In genomic region chr17:14664511-14664910, GRCh38 we compare ENCODE assay signal across 18 cellular contexts.
DNase-seq lines count a peak whose midpoint lies in the region; ATAC-seq and TF ChIP-seq lines count a peak whose summit lies in the region.
"Had no signal": no experiment of that assay in that cellular context is flagged by ENCODE, and none has a peak within 500 bp of the region (broad histone marks: within the 10 kb centered on the region; RNA-seq: fewer than 3 reads in every experiment).

No MANE protein-coding gene starts in this region.

- no peaks in the 10 kb centered on the region for H3K36me3 ChIP-seq in GM23338 (ENCODE audit: insufficient read depth)
- no peaks in the 10 kb centered on the region for H3K36me3 ChIP-seq in OCI-LY7 (ENCODE audit: insufficient read depth, low read length)
- no peaks in the 10 kb centered on the region for H3K36me3 ChIP-seq in mesendoderm (ENCODE audit: control insufficient read depth, insufficient read depth, low read length)
- H3K36me3 ChIP-seq: BLaER1 treated with 17β-estradiol and CSF1 and Interleukin-3, amounts not matched to agents 10 nM and 100 nM had no signal

- intact Hi-C loops in OCI-LY7 (cut with micrococcal nuclease; ENCODE audit: unreplicated experiment): no loop called here
- intact Hi-C loops in posterior cingulate gyrus (cut with DNase I): no loop called here

- H4K5ac ChIP-seq in mesendoderm (ENCODE audit: low read length): no peak overlapping the region

- no peak overlapping the region for H3K18ac ChIP-seq in mesendoderm (ENCODE audit: low read length)

- H3K79me2 ChIP-seq in GM23338 (replicated peaks; ENCODE audit: insufficient read depth): no peaks in the 10 kb centered on the region
- no peaks in the 10 kb centered on the region for H3K79me2 ChIP-seq in OCI-LY7 (ENCODE audit: insufficient read depth, low read depth, low read length)
- no peaks in the 10 kb centered on the region for H3K79me2 ChIP-seq in mesendoderm (ENCODE audit: control insufficient read depth, insufficient read depth, low read length)

- H4K20me1 ChIP-seq in GM23338 (replicated peaks; ENCODE audit: insufficient read depth): no peaks in the 10 kb centered on the region
- no peaks in the 10 kb centered on the region for H4K20me1 ChIP-seq in OCI-LY7 (ENCODE audit: insufficient read depth, low read length)
- H4K20me1 ChIP-seq: BLaER1 treated with 17β-estradiol and CSF1 and Interleukin-3, amounts not matched to agents 10 nM and 100 nM had no signal

- no peak overlapping the region for H3K27ac Mint-ChIP-seq in GM23338
- H3K27ac Mint-ChIP-seq: B cell; CD8-positive, alpha-beta T cell; HFFc6 had no signal

- no CpG with 5 or more reads among the region's 4 CpGs for WGBS in mesendoderm (ENCODE audit: extremely low coverage, insufficient coverage, low lambda C conversion rate)

- H3K4ac ChIP-seq in mesendoderm (ENCODE audit: low read depth, low read length): no peak overlapping the region

- no peaks in the 10 kb centered on the region for H3K9me3 Mint-ChIP-seq in GM23338
- H3K9me3 Mint-ChIP-seq: CD8-positive, alpha-beta T cell; HFFc6 had no signal

- no peaks in the 10 kb centered on the region for H3F3A ChIP-seq in GM23338 (replicated peaks; ENCODE audit: low read depth)

- no TSS peak for BruUV-seq in OCI-LY7 (replicated peaks; lab: Mats Ljungman, UMichigan)

- H3K9ac ChIP-seq in mesendoderm (ENCODE audit: low read length): no peak overlapping the region
- H3K9ac ChIP-seq: BLaER1 treated with 17β-estradiol and CSF1 and Interleukin-3, amounts not matched to agents 10 nM and 100 nM; GM23248 had no signal

- no peak overlapping the region for H3K27ac ChIP-seq in GM23338 (ENCODE audit: low read depth)
- no peak overlapping the region for H3K27ac ChIP-seq in OCI-LY7 (ENCODE audit: low read depth, low read length, poor library complexity, severe bottlenecking)
- no peak overlapping the region for H3K27ac ChIP-seq in mesendoderm (ENCODE audit: low read depth, low read length)
- H3K27ac ChIP-seq: BLaER1 treated with 17β-estradiol and CSF1 and Interleukin-3, amounts not matched to agents 10 nM and 100 nM; GM23248; HL-60 had no signal

- ATAC-seq in GM23338: no peak
- ATAC-seq: CD8-positive, alpha-beta T cell; GM12878; HCT116 had no signal

- H3K4me3 Mint-ChIP-seq in GM23338: no peak overlapping the region
- H3K4me3 Mint-ChIP-seq: B cell; CD8-positive, alpha-beta T cell; HFFc6 had no signal

- no peaks in the 10 kb centered on the region for H3K4me1 ChIP-seq in GM23338 (ENCODE audit: insufficient read depth)
- peaks cover 29% of the 10 kb centered on the region for H3K4me1 ChIP-seq in OCI-LY7 (ENCODE audit: insufficient read depth, low read length, poor library complexity, severe bottlenecking)
- H3K4me1 ChIP-seq in mesendoderm (ENCODE audit: control insufficient read depth, low read depth, low read length): no peaks in the 10 kb centered on the region
- H3K4me1 ChIP-seq: BLaER1 treated with 17β-estradiol and CSF1 and Interleukin-3, amounts not matched to agents 10 nM and 100 nM had no signal

- CTCF ChIA-PET in OCI-LY7 (lab: Charles Lee; ENCODE audit: unreplicated experiment): no interaction called here

- H2AFZ ChIP-seq in GM23338: peak overlapping the region; percentile 8; the same call in 1 of the 2 replicates
- peak overlapping the region; percentile 25; the same call in 1 of the 2 replicates for H2AFZ ChIP-seq in OCI-LY7 (ENCODE audit: low read length)
- H2AFZ ChIP-seq: GM23248 had no signal

- peaks cover 7% of the 10 kb centered on the region; the same call in 1 of the 2 replicates for H3K9me3 ChIP-seq in OCI-LY7 (ENCODE audit: low read length)

- no peak overlapping the region for H3K56ac ChIP-seq in mesendoderm (ENCODE audit: low read length)

- H3K4me2 ChIP-seq in GM23338 (no peak overlapping the region), OCI-LY7 (ENCODE audit: low read length) (no peak overlapping the region), mesendoderm (ENCODE audit: low read length) (no peak overlapping the region)
- H3K4me2 ChIP-seq: BLaER1 treated with 17β-estradiol and CSF1 and Interleukin-3, amounts not matched to agents 10 nM and 100 nM had no signal

- peaks cover 3% of the 10 kb centered on the region for H3K27me3 Mint-ChIP-seq in GM23338 (ENCODE audit: insufficient read depth, low read depth, poor library complexity)

- POLR2A ChIA-PET in OCI-LY7 (lab: Charles Lee): no interaction called here

- peaks cover 5% of the 10 kb centered on the region; the same call in 1 of the 3 replicates for H3K4me1 Mint-ChIP-seq in GM23338
- H3K4me1 Mint-ChIP-seq: B cell had no signal

- no peaks in the 10 kb centered on the region for H3K27me3 ChIP-seq in GM23338 (ENCODE audit: insufficient read depth)
- H3K27me3 ChIP-seq in mesendoderm (ENCODE audit: insufficient read depth, low read length, poor library complexity): no peaks in the 10 kb centered on the region
- H3K27me3 ChIP-seq: BLaER1 treated with 17β-estradiol and CSF1 and Interleukin-3, amounts not matched to agents 10 nM and 100 nM had no signal

- DNase-seq in GM23338 (ENCODE audit: low spot score) (peak; percentile 53), HuH-7 (ENCODE audit: low spot score) (peak; percentile 3), OCI-LY7 (ENCODE audit: low spot score) (no peak), mesendoderm (peak; percentile 29), posterior cingulate gyrus (no peak)
- no peak for DNase-seq in activated naive CD4-positive, alpha-beta T cell (lab: John Stamatoyannopoulos, UW)
- DNase-seq in activated CD4-positive, alpha-beta T cell treated with anti-CD3 and anti-CD28 coated beads for 1 hour: no peak
- DNase-seq: Calu3; CD8-positive, alpha-beta T cell; DMS79 treated with DMSO at 0.1 percent for 48 hours; GM23248; HFFc6; IMR-90 had no signal

- H3K4me3 ChIP-seq in GM23338: no peak overlapping the region
- no peak overlapping the region for H3K4me3 ChIP-seq in OCI-LY7 (ENCODE audit: low read depth, low read length, poor library complexity, severe bottlenecking)
- H3K4me3 ChIP-seq in mesendoderm (ENCODE audit: low read length): no peak overlapping the region
- H3K4me3 ChIP-seq: BLaER1 treated with 17β-estradiol and CSF1 and Interleukin-3, amounts not matched to agents 10 nM and 100 nM; GM12878; GM23248 had no signal

- peak in 1 of 2 experiments; percentile 42; a peak in 1 of 4 replicates for TF ChIP-seq CTCF in GM23338 (conservative IDR thresholded peaks at IDR 0.05; ENCODE audit: low read depth in 2 of 2)
- 0 out of 2 replicates have a peak, but pooled peaks have one; percentile 22 for TF ChIP-seq CTCF in OCI-LY7 (conservative IDR thresholded peaks at IDR 0.05; ENCODE audit: low read length)

- H3K36me3 Mint-ChIP-seq in GM23338 (ENCODE audit: low read depth): no peaks in the 10 kb centered on the region
- H3K36me3 Mint-ChIP-seq: CD8-positive, alpha-beta T cell had no signal

- H2BK15ac ChIP-seq in mesendoderm (replicated peaks; ENCODE audit: low read depth): no peak overlapping the region

- H3K23ac ChIP-seq in mesendoderm (ENCODE audit: low read length): no peak overlapping the region

- no peak overlapping the region for H2BK5ac ChIP-seq in mesendoderm (ENCODE audit: low read length)

- H2BK120ac ChIP-seq in mesendoderm (ENCODE audit: low read depth, low read length): no peak overlapping the region

- H3K79me1 ChIP-seq in mesendoderm (ENCODE audit: low read length): no peaks in the 10 kb centered on the region

- no peak overlapping the region for H2AK5ac ChIP-seq in mesendoderm (ENCODE audit: low read length)

- H3K9me2 ChIP-seq in GM23338 (ENCODE audit: insufficient read depth): no peaks in the 10 kb centered on the region
- no peaks in the 10 kb centered on the region for H3K9me2 ChIP-seq in OCI-LY7 (ENCODE audit: insufficient read depth, low read length)

- H4K8ac ChIP-seq in mesendoderm (ENCODE audit: low read depth, low read length): no peak overlapping the region

TF ChIP-seq in GM23338, 12 proteins besides CTCF, POLR2A, EP300 and RAD21 (continues in another document):
- TF ChIP-seq ZNF331 (CRISPR knock-in tag; IDR thresholded peaks at IDR 0.05; ENCODE audit: low read depth) (no peak), NANOG (IDR thresholded peaks at IDR 0.05; ENCODE audit: borderline replicate concordance) (no peak), JUNB (IDR thresholded peaks at IDR 0.05; ENCODE audit: unreplicated experiment) (no peak), ZNF114 (CRISPR knock-in tag; IDR thresholded peaks at IDR 0.05) (no peak), EZH2 (IDR thresholded peaks at IDR 0.05; ENCODE audit: low read depth, unreplicated experiment) (no peak), ETS1 (IDR thresholded peaks at IDR 0.05) (no peak)

Comparison
In these comparisons a context has a peak if more than half of its experiments do, and no peak if none do; other contexts are left out.
1. DNase-seq: peak in GM23338 (single experiment), HuH-7 (single experiment) and mesendoderm (single experiment); none in OCI-LY7 (single experiment), activated naive CD4-positive, alpha-beta T cell (0 of 4), activated CD4-positive, alpha-beta T cell treated with anti-CD3 and anti-CD28 coated beads for 1 hour (single experiment) and posterior cingulate gyrus (0 of 10).